Comparison of ENCODE assay signal across 2 cellular contexts in genomic region chr9:33548816-33549215, GRCh38. TPM values are rescaled to one million over a fixed set of nuclear protein-coding genes. Genes with fewer than 3 reads are reported as not detected.
"Had no signal": no experiment of that assay in that cellular context is flagged by ENCODE, and none has a peak within 500 bp of the region (broad histone marks: within the 10 kb centered on the region; RNA-seq: fewer than 3 reads in every experiment).

No MANE protein-coding gene starts in this region.

RNA-seq across cellular contexts. Expression of gene ANKRD18B, which starts 24.8 kb away (rescaled TPM):
- total RNA-seq: Right ventricle myocardium inferior, RPMI7951 had no signal
